ENCODE assay signal across 1 cellular context in genomic region chr14:88289214-88289613, GRCh38.
TF ChIP-seq lines count a peak whose summit lies in the region.

No MANE protein-coding gene starts in this region.

TF ChIP-seq in IMR-90, 13 proteins besides CTCF, POLR2A, EP300 and RAD21 (continued from another document):
- TF ChIP-seq USF2 (IDR thresholded peaks at IDR 0.05; ENCODE audit: low read depth, low read length) (no peak), MXI1 (IDR thresholded peaks at IDR 0.05; ENCODE audit: borderline replicate concordance, low read depth, low read length) (no peak)
